Comparison of ENCODE assay signal across 31 cellular contexts in genomic region chr16:27851586-27851985, GRCh38.
"Had no signal": no experiment of that assay in that cellular context is flagged by ENCODE, and none has a peak within 500 bp of the region (broad histone marks: within the 10 kb centered on the region; RNA-seq: fewer than 3 reads in every experiment).

No MANE protein-coding gene starts in this region.

- H3K4me1 ChIP-seq: adrenal gland, body of pancreas, breast epithelium, SJCRH30 had no signal

- ATAC-seq: activated naive CD4-positive, alpha-beta T cell treated with anti-CD3 and anti-CD28 coated beads, Interleukin-2, amount 50 U/mL, for 72 hours; body of pancreas had no signal

- H3K27ac ChIP-seq: adrenal gland, body of pancreas, breast epithelium, SJCRH30, SK-N-MC, WERI-Rb-1 had no signal

- H3K36me3 Mint-ChIP-seq: activated naive CD4-positive, alpha-beta T cell treated with anti-CD3 and anti-CD28 coated beads, Interleukin-2, amount 50 U/mL, for 72 hours had no signal

- H3K4me3 ChIP-seq: adrenal gland, body of pancreas, breast epithelium, MG63, SJCRH30, SK-N-MC had no signal

- H3K36me3 ChIP-seq: adrenal gland, breast epithelium, MG63, SJCRH30, WERI-Rb-1 had no signal

- DNase-seq: activated CD4-positive, alpha-beta memory T cell treated with anti-CD3 and anti-CD28 coated beads, Interleukin-2, amount 10 ng/mL, durations not matched to agents 7 days and 5 days; activated CD4-positive, alpha-beta T cell treated with anti-CD3 and anti-CD28 coated beads for 1 hour; activated CD4-positive, alpha-beta T cell treated with anti-CD3 and anti-CD28 coated beads for 48 hours; activated CD4-positive, CD25-positive, alpha-beta regulatory T cell; activated gamma-delta T cell; activated naive CD4-positive, alpha-beta T cell treated with anti-CD3 and anti-CD28 coated beads for 36 hours; activated T-cell treated with anti-CD3 and anti-CD28 coated beads, Interleukin-2, amount 50 U/mL, for 48 hours; adrenal gland; body of pancreas; Kasumi-1; KG1; MG63; NCI-H1048; NCI-H1105 treated with DMSO at 0.1 percent for 48 hours; NCI-H1436; NCI-H1694; NCI-H1930; NCI-H2081 treated with DMSO at 0.1 percent for 48 hours; NCI-H345; NCI-H510A; NCI-H526; NCI-H748 treated with DMSO at 0.1 percent for 48 hours; NK-92 treated with Interleukin-12 subunit alpha and Interleukin-12 subunit beta, amount 100 ng/mL, for 24 hours; SHP77; SJCRH30; T1000; WERI-Rb-1 had no signal

- H3K4me3 Mint-ChIP-seq: activated CD4-positive, alpha-beta memory T cell treated with anti-CD3 and anti-CD28 coated beads, Interleukin-2, amount 10 ng/mL, durations not matched to agents 7 days and 5 days; activated naive CD4-positive, alpha-beta T cell treated with anti-CD3 and anti-CD28 coated beads for 36 hours had no signal

- FAIRE-seq: astrocyte had no signal

- H3K4me1 Mint-ChIP-seq: activated CD4-positive, alpha-beta memory T cell treated with anti-CD3 and anti-CD28 coated beads, Interleukin-2, amount 10 ng/mL, durations not matched to agents 7 days and 5 days had no signal

- H3K27me3 ChIP-seq: body of pancreas, SJCRH30 had no signal

- H3K9me3 Mint-ChIP-seq: activated CD4-positive, alpha-beta memory T cell treated with anti-CD3 and anti-CD28 coated beads, Interleukin-2, amount 10 ng/mL, durations not matched to agents 7 days and 5 days; activated naive CD4-positive, alpha-beta T cell treated with anti-CD3 and anti-CD28 coated beads for 36 hours; activated naive CD4-positive, alpha-beta T cell treated with anti-CD3 and anti-CD28 coated beads, Interleukin-2, amount 50 U/mL, for 72 hours had no signal

- H3K9me3 ChIP-seq: adrenal gland, body of pancreas, breast epithelium, MG63, SJCRH30 had no signal

- H3K27ac Mint-ChIP-seq: activated CD4-positive, alpha-beta memory T cell treated with anti-CD3 and anti-CD28 coated beads, Interleukin-2, amount 10 ng/mL, durations not matched to agents 7 days and 5 days; activated naive CD4-positive, alpha-beta T cell treated with anti-CD3 and anti-CD28 coated beads for 36 hours; activated naive CD4-positive, alpha-beta T cell treated with anti-CD3 and anti-CD28 coated beads, Interleukin-2, amount 50 U/mL, for 72 hours had no signal
